8 cellular contexts compared by ENCODE assay signal in genomic region chr2:191150451-191151314, GRCh38. TPM values are rescaled to one million over a fixed set of nuclear protein-coding genes. Genes with fewer than 3 reads are reported as not detected.
DNase-seq lines count a peak whose midpoint lies in the region; ATAC-seq and TF ChIP-seq lines count a peak whose summit lies in the region.

A gene with protein sequence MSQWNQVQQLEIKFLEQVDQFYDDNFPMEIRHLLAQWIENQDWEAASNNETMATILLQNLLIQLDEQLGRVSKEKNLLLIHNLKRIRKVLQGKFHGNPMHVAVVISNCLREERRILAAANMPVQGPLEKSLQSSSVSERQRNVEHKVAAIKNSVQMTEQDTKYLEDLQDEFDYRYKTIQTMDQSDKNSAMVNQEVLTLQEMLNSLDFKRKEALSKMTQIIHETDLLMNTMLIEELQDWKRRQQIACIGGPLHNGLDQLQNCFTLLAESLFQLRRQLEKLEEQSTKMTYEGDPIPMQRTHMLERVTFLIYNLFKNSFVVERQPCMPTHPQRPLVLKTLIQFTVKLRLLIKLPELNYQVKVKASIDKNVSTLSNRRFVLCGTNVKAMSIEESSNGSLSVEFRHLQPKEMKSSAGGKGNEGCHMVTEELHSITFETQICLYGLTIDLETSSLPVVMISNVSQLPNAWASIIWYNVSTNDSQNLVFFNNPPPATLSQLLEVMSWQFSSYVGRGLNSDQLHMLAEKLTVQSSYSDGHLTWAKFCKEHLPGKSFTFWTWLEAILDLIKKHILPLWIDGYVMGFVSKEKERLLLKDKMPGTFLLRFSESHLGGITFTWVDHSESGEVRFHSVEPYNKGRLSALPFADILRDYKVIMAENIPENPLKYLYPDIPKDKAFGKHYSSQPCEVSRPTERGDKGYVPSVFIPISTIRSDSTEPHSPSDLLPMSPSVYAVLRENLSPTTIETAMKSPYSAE (minus strand): TSS chr2:191150994. CDS start chr2:191148203, 2,791 bp downstream.

- no peak within 1 kb of the TSS for H3K23ac ChIP-seq in neuronal stem cell (ENCODE audit: low read depth, low read length, poor library complexity)

- H3K4ac ChIP-seq in neuronal stem cell (ENCODE audit: low read length): no peak within 1 kb of the TSS

- no peak within 1 kb of the TSS for H2BK5ac ChIP-seq in neuronal stem cell (ENCODE audit: low read length)

- H3K9ac ChIP-seq in fibroblast of lung (ENCODE audit: insufficient read depth, low read length): no peak within 1 kb of the TSS
- no peak within 1 kb of the TSS for H3K9ac ChIP-seq in neuronal stem cell (ENCODE audit: low read depth, low read length, poor library complexity)

- no peaks in the 10 kb centered on the region for H3K9me3 ChIP-seq in fibroblast of lung (ENCODE audit: control insufficient read depth, insufficient read depth, low read depth, low read length)
- no peaks in the 10 kb centered on the region for H3K9me3 ChIP-seq in neuronal stem cell (replicated peaks in 1 of 2; ENCODE audit: control insufficient read depth in 2 of 2, insufficient read depth in 1 of 2, low read depth in 1 of 2, low read length in 2 of 2)
- no peaks in the 10 kb centered on the region for H3K9me3 ChIP-seq in suprapubic skin

- no peaks in the 10 kb centered on the region for H3K27me3 ChIP-seq in fibroblast of lung (ENCODE audit: control insufficient read depth, insufficient read depth, low read length)
- H3K27me3 ChIP-seq in neuronal stem cell (ENCODE audit: control insufficient read depth in 3 of 3, insufficient read depth in 3 of 3, low read depth in 1 of 3, low read length in 3 of 3): peaks cover 0 to 15% (median 9%) of the 10 kb centered on the region in 3 experiments
- no peaks in the 10 kb centered on the region for H3K27me3 ChIP-seq in suprapubic skin

- no peaks in the 10 kb centered on the region for H3K4me1 ChIP-seq in fibroblast of lung (ENCODE audit: control insufficient read depth, extremely low read depth, insufficient read depth, low read length)
- H3K4me1 ChIP-seq in neuronal stem cell (ENCODE audit: control insufficient read depth in 2 of 2, insufficient read depth in 1 of 2, low read depth in 1 of 2, low read length in 2 of 2): peaks cover 0 to 8% of the 10 kb centered on the region in 2 donors
- peaks cover 9% of the 10 kb centered on the region for H3K4me1 ChIP-seq in suprapubic skin

- TF ChIP-seq CTCF in fibroblast of lung (conservative IDR thresholded peaks at IDR 0.05 in 1 of 2, IDR thresholded peaks at IDR 0.05 in 1 of 2; ENCODE audit: low read depth in 1 of 2, low read length in 2 of 2): no peak
- TF ChIP-seq CTCF in suprapubic skin (IDR thresholded peaks at IDR 0.05): no peak

- no peak within 1 kb of the TSS for H2BK15ac ChIP-seq in neuronal stem cell (ENCODE audit: low read length)

- no peak within 1 kb of the TSS for H2BK120ac ChIP-seq in neuronal stem cell (ENCODE audit: low read depth, low read length)

- H3K4me3 ChIP-seq in fibroblast of lung (replicated peaks in 1 of 4; ENCODE audit: control extremely low read depth in 1 of 4, insufficient read depth in 1 of 4, low read depth in 3 of 4, low read length in 4 of 4): peak within 1 kb of the TSS; percentile 36 to 55 (median 48)
- H3K4me3 ChIP-seq in neuronal stem cell (ENCODE audit: low read length in 2 of 2): peak within 1 kb of the TSS; percentile 19 to 69
- peak within 1 kb of the TSS; percentile 58 for H3K4me3 ChIP-seq in suprapubic skin

- H3K27ac ChIP-seq in fibroblast of lung (ENCODE audit: insufficient read depth, low read length) (no peak within 1 kb of the TSS), neuronal stem cell (replicated peaks; ENCODE audit: low read length) (no peak within 1 kb of the TSS), suprapubic skin (no peak within 1 kb of the TSS)

- TF ChIP-seq POLR2A in GM15510 (IDR thresholded peaks at IDR 0.05; ENCODE audit: borderline replicate concordance, extremely low read depth, insufficient read length) (peak; percentile 50), suprapubic skin (IDR thresholded peaks at IDR 0.05) (peak in 1 of 2 donors; percentile 25)

- H2BK12ac ChIP-seq in neuronal stem cell (ENCODE audit: low read length): no peak within 1 kb of the TSS

- no peaks in the 10 kb centered on the region for H3K36me3 ChIP-seq in fibroblast of lung (ENCODE audit: control insufficient read depth, insufficient read depth, low read length)
- no peaks in the 10 kb centered on the region for H3K36me3 ChIP-seq in neuronal stem cell (replicated peaks in 1 of 2; ENCODE audit: control insufficient read depth in 2 of 2, insufficient read depth in 2 of 2, low read length in 2 of 2)
- H3K36me3 ChIP-seq in suprapubic skin: no peaks in the 10 kb centered on the region

- no peak for TF ChIP-seq EP300 in suprapubic skin (IDR thresholded peaks at IDR 0.05)

- DNase-seq in NCI-H526 (lab: John Stamatoyannopoulos, UW): peak; percentile 28 to 64
- peak; percentile 77 for DNase-seq in activated T-cell treated with anti-CD3 and anti-CD28 coated beads for 24 hours (ENCODE audit: low read depth)
- peak in 1 of 2 donors; percentile 69 for DNase-seq in fibroblast of lung (ENCODE audit: low read depth in 2 of 2)
- no peak for DNase-seq in neuronal stem cell (ENCODE audit: low spot score)
- no peak for DNase-seq in suprapubic skin (ENCODE audit: low spot score in 2 of 2)
- DNase-seq in NCI-H187 treated with DMSO at 0.1 percent for 48 hours (lab: John Stamatoyannopoulos, UW): no peak

- ATAC-seq in HG02610 (IDR thresholded peaks at IDR 0.05; ENCODE audit: unreplicated experiment): peak; percentile 93

- H4K20me1 ChIP-seq in fibroblast of lung (ENCODE audit: control insufficient read depth, extremely low read depth, insufficient read depth, low read length): no peaks in the 10 kb centered on the region

- H3K14ac ChIP-seq in neuronal stem cell (ENCODE audit: low read length): no peak within 1 kb of the TSS

- no peak within 1 kb of the TSS for H4K8ac ChIP-seq in neuronal stem cell (ENCODE audit: low read depth, low read length)

- no peaks in the 10 kb centered on the region for H3K79me1 ChIP-seq in neuronal stem cell (ENCODE audit: low read depth, low read length)

- H3K79me2 ChIP-seq in fibroblast of lung (ENCODE audit: control insufficient read depth, insufficient read depth, low read length): no peaks in the 10 kb centered on the region

- H4K91ac ChIP-seq in neuronal stem cell (ENCODE audit: low read depth, low read length, poor library complexity): no peak within 1 kb of the TSS

- peak within 1 kb of the TSS; percentile 67 for H2AFZ ChIP-seq in fibroblast of lung (ENCODE audit: low read length)
- peak within 1 kb of the TSS; percentile 77 for H2AFZ ChIP-seq in neuronal stem cell (ENCODE audit: low read length)

- H3K4me2 ChIP-seq in fibroblast of lung (ENCODE audit: extremely low read depth, insufficient read depth, low read length) (peak within 1 kb of the TSS; percentile 94), neuronal stem cell (ENCODE audit: insufficient read depth, low read length, poor library complexity, severe bottlenecking) (peak within 1 kb of the TSS; percentile 59)

- H3K18ac ChIP-seq in neuronal stem cell (ENCODE audit: low read length): no peak within 1 kb of the TSS

- H2AK5ac ChIP-seq in neuronal stem cell (ENCODE audit: low read depth, low read length): no peak within 1 kb of the TSS

- WGBS in neuronal stem cell (ENCODE audit: extremely low coverage in 2 of 2, insufficient read length in 2 of 2, insufficient replicate concordance in 1 of 2), 2 donors: no CpG with 5 or more reads among the region's 39 CpGs
- WGBS in suprapubic skin: 5% methylated on average over 39 of the region's 39 CpGs

RNA-seq across cellular contexts. Expression of the gene that starts here (rescaled TPM):
- total RNA-seq in fibroblast of lung (0.51 and 0.66 TPM in 2 replicates), suprapubic skin (1 to 10 TPM in 1 of 4 donors, under 1 TPM in 2, not detected in 1; 0.34 to 2.7 (median 0.81) TPM)
- polyA plus RNA-seq in fibroblast of lung: 0.38 and 1.2 TPM in 2 replicates
- polyA plus RNA-seq in fibroblast of lung (2012): 0.21 and 0.72 TPM in 2 replicates
- 1.6 TPM in 1 of 2 replicates, not detected in the other for polyA minus RNA-seq in fibroblast of lung (ENCODE audit: low replicate concordance)
- polyA plus RNA-seq in neuronal stem cell (2013, experiment 1 of 2): 0.73 TPM
- polyA plus RNA-seq in neuronal stem cell (2013, experiment 2 of 2): 0.66 TPM

Comparison
In these comparisons a context has a peak if more than half of its experiments do, and no peak if none do; other contexts are left out.
1. DNase-seq: peak in NCI-H526 (2 of 2) and activated T-cell treated with anti-CD3 and anti-CD28 coated beads for 24 hours (single experiment); none in neuronal stem cell (single experiment), suprapubic skin (0 of 2) and NCI-H187 treated with DMSO at 0.1 percent for 48 hours (single experiment).
2. Peak in every context shown above with its lines, with median percentiles within 50 percentile points of each other: H3K4me3 ChIP-seq.